ENCODE assay signal across 21 cellular contexts in genomic region chr19:45623984-45624383, GRCh38. TPM values are rescaled to one million over a fixed set of nuclear protein-coding genes. Genes with fewer than 3 reads are reported as not detected.
"Had no signal": no experiment of that assay in that cellular context is flagged by ENCODE, and none has a peak within 500 bp of the region (broad histone marks: within the 10 kb centered on the region; RNA-seq: fewer than 3 reads in every experiment).

No MANE protein-coding gene starts in this region.

- H3K9me3 Mint-ChIP-seq: dendritic cell treated with granulocyte-macrophage colony-stimulating factor and Interleukin-4, amounts not matched to agents 40 ng/mL and 50 ng/mL, for 4 days; effector memory CD8-positive, alpha-beta T cell; naive thymus-derived CD4-positive, alpha-beta T cell; neural crest cell had no signal

- H3K27ac Mint-ChIP-seq: dendritic cell treated with granulocyte-macrophage colony-stimulating factor and Interleukin-4, amounts not matched to agents 40 ng/mL and 50 ng/mL, for 4 days; naive thymus-derived CD4-positive, alpha-beta T cell had no signal

- H3K4me3 Mint-ChIP-seq: dendritic cell treated with granulocyte-macrophage colony-stimulating factor and Interleukin-4, amounts not matched to agents 40 ng/mL and 50 ng/mL, for 4 days; effector memory CD8-positive, alpha-beta T cell; naive thymus-derived CD4-positive, alpha-beta T cell; neural crest cell had no signal

- H3K4me3 ChIP-seq: hepatocyte, ovary, tibial artery, upper lobe of left lung, uterus had no signal

- H3K4me1 ChIP-seq: foreskin keratinocyte, tibial artery, upper lobe of left lung, uterus had no signal

- H3K27me3 Mint-ChIP-seq: dendritic cell treated with granulocyte-macrophage colony-stimulating factor and Interleukin-4, amounts not matched to agents 40 ng/mL and 50 ng/mL, for 4 days; effector memory CD8-positive, alpha-beta T cell; naive thymus-derived CD4-positive, alpha-beta T cell had no signal

- ATAC-seq: effector memory CD8-positive, alpha-beta T cell; foreskin keratinocyte; naive thymus-derived CD4-positive, alpha-beta T cell; right cardiac atrium had no signal

- H3K4me1 Mint-ChIP-seq: neural crest cell had no signal

- FAIRE-seq: colon, islet of Langerhans, small intestine had no signal

- H3K4me2 ChIP-seq: hepatocyte had no signal

- H3K27ac ChIP-seq: foreskin keratinocyte, hepatocyte, ovary, tibial artery, upper lobe of left lung, uterus had no signal

- DNase-seq: effector memory CD8-positive, alpha-beta T cell; erythroblast; foreskin keratinocyte; head of caudate nucleus; kidney glomerular epithelial cell; mesendoderm; naive thymus-derived CD4-positive, alpha-beta T cell; nucleus accumbens; ovary; right cardiac atrium; small intestine; stimulated activated CD4-positive, alpha-beta T cell treated with anti-CD3 and anti-CD28 coated beads, Interleukin-12 subunit alpha, Interleukin-12 subunit beta, amount 100 ng/mL, for 4 hours; stimulated activated naive CD4-positive, alpha-beta T cell; tibial artery; upper lobe of left lung; uterus had no signal

- H3K9me3 ChIP-seq: ovary, tibial artery, upper lobe of left lung, uterus had no signal

RNA-seq across cellular contexts. Expression of gene GPR4, which starts 22.0 kb away (rescaled TPM):
- polyA plus RNA-seq: naive thymus-derived CD4-positive, alpha-beta T cell had no signal
